ENCODE assay signal across 8 cellular contexts in genomic region chr7:44979481-44980392, GRCh38. TPM values are rescaled to one million over a fixed set of nuclear protein-coding genes. Genes with fewer than 3 reads are reported as not detected.
DNase-seq lines count a peak whose midpoint lies in the region; ATAC-seq and TF ChIP-seq lines count a peak whose summit lies in the region.

No MANE protein-coding gene starts in this region.

- H2BK120ac ChIP-seq in H9 (ENCODE audit: low read depth, low read length, poor library complexity, severe bottlenecking), result no peak overlapping the region

- TF ChIP-seq CTCF in H9 (conservative IDR thresholded peaks at IDR 0.05) (0 out of 3 replicates have a peak, but pooled peaks have one; percentile 12), nephron progenitor cell (IDR thresholded peaks at IDR 0.05) (no peak), neural progenitor cell (IDR thresholded peaks at IDR 0.05) (no peak), gastrocnemius medialis (IDR thresholded peaks at IDR 0.05 in 4 of 5, conservative IDR thresholded peaks at IDR 0.05 in 1 of 5) (no peak)

- in situ Hi-C loops in gastrocnemius medialis (cut with MboI; ENCODE audit: low sequenced_read_pairs in 4 of 4), result loop anchor here in 1 of 4 donors (10.0 kb wide), 1 partner anchor 135 kb away; the partner anchor contains the start of gene TBRG4

- H3K23me2 ChIP-seq in H9 (ENCODE audit: insufficient read length, low read depth, low read length, poor library complexity, severe bottlenecking), result no peaks in the 10 kb centered on the region

- H3K14ac ChIP-seq in H9 (ENCODE audit: insufficient read depth, low read length), result no peak overlapping the region

- intact Hi-C loops in gastrocnemius medialis (cut with DNase I; ENCODE audit: low total_unique reads), result no loop called here

- no peaks in the 10 kb centered on the region for H3K4me1 ChIP-seq in H9 (ENCODE audit: insufficient read depth, low read length)
- H3K4me1 ChIP-seq in neural progenitor cell, result peaks cover 7% of the 10 kb centered on the region
- peaks cover 0 to 3% of the 10 kb centered on the region in 2 donors for H3K4me1 ChIP-seq in gastrocnemius medialis

- H3K56ac ChIP-seq in H9 (ENCODE audit: insufficient read length, low read depth, low read length), result no peak overlapping the region

- no peak overlapping the region for H3T11ph ChIP-seq in H9 (ENCODE audit: low read length)

- peaks cover 33% of the 10 kb centered on the region for H3F3A ChIP-seq in neural progenitor cell (ENCODE audit: low read depth)

- H3K9me3 Mint-ChIP-seq in H9, result no peaks in the 10 kb centered on the region; a peak in 1 of 5 replicates
- H3K9me3 Mint-ChIP-seq in activated T-helper 17 cell treated with anti-CD3 and anti-CD28 coated beads, Interleukin-2, amount 50 U/mL, for 72 hours, result no peaks in the 10 kb centered on the region
- no peaks in the 10 kb centered on the region for H3K9me3 Mint-ChIP-seq in nephron progenitor cell
- H3K9me3 Mint-ChIP-seq in neural progenitor cell, result no peaks in the 10 kb centered on the region

- H4K91ac ChIP-seq in H9 (ENCODE audit: insufficient read length, low read depth, low read length), result no peak overlapping the region

- H2BK20ac ChIP-seq in H9 (ENCODE audit: low read depth, low read length, poor library complexity, severe bottlenecking), result no peak overlapping the region

- H3K4me2 ChIP-seq in H9 (ENCODE audit: insufficient read depth, insufficient read length, low read length) (no peak overlapping the region), neural progenitor cell (no peak overlapping the region)

- no peaks in the 10 kb centered on the region for H3K9me3 ChIP-seq in H9 (ENCODE audit: control insufficient read depth, low read depth, low read length)
- H3K9me3 ChIP-seq in neural progenitor cell (ENCODE audit: low read depth), result no peaks in the 10 kb centered on the region
- no peaks in the 10 kb centered on the region for H3K9me3 ChIP-seq in gastrocnemius medialis

- DNase-seq in GM03348 (ENCODE audit: low spot score) (peak; percentile 40), H9 (no peak), nephron progenitor cell (no peak), neural progenitor cell (ENCODE audit: low spot score) (no peak), NCI-H187 (lab: John Stamatoyannopoulos, UW) (no peak), gastrocnemius medialis (no peak)

- H3K18ac ChIP-seq in H9 (ENCODE audit: insufficient read length, low read depth, low read length), result no peak overlapping the region

- no peaks in the 10 kb centered on the region; the same call in 1 of the 2 replicates for H3K27me3 Mint-ChIP-seq in H9 (ENCODE audit: low read depth)
- H3K27me3 Mint-ChIP-seq in activated T-helper 17 cell treated with anti-CD3 and anti-CD28 coated beads, Interleukin-2, amount 50 U/mL, for 72 hours, result no peaks in the 10 kb centered on the region
- peaks cover 3% of the 10 kb centered on the region for H3K27me3 Mint-ChIP-seq in nephron progenitor cell (ENCODE audit: low read depth, poor library complexity)
- H3K27me3 Mint-ChIP-seq in neural progenitor cell (ENCODE audit: insufficient read depth, low read depth), result peaks cover 8% of the 10 kb centered on the region

- H4K8ac ChIP-seq in H9 (replicated peaks; ENCODE audit: insufficient read length, low read depth, low read length), result no peak overlapping the region

- H3K4ac ChIP-seq in H9 (ENCODE audit: low read depth, low read length), result no peak overlapping the region

- H4K5ac ChIP-seq in H9 (ENCODE audit: insufficient read length, low read depth, low read length), result no peak overlapping the region

- no peak overlapping the region for H2AFZ ChIP-seq in H9 (ENCODE audit: low read length)
- no peak overlapping the region for H2AFZ ChIP-seq in neural progenitor cell (replicated peaks)

- no peaks in the 10 kb centered on the region for H4K20me1 ChIP-seq in H9 (ENCODE audit: control insufficient read depth, insufficient read depth, insufficient read length)
- peaks cover 8% of the 10 kb centered on the region for H4K20me1 ChIP-seq in neural progenitor cell (ENCODE audit: low read depth)

- H3K4me3 ChIP-seq in neural progenitor cell (no peak overlapping the region), gastrocnemius medialis (no peak overlapping the region)

- TF ChIP-seq POLR2A in gastrocnemius medialis (IDR thresholded peaks at IDR 0.05), result no peak

- no peaks in the 10 kb centered on the region for H3K27me3 ChIP-seq in H9 (ENCODE audit: insufficient read depth, low read length)
- H3K27me3 ChIP-seq in neural progenitor cell, result no peaks in the 10 kb centered on the region
- no peaks in the 10 kb centered on the region for H3K27me3 ChIP-seq in gastrocnemius medialis

- H3K4me1 Mint-ChIP-seq in H9 (peaks cover 6% of the 10 kb centered on the region in 2 experiments), nephron progenitor cell (peaks cover 10% of the 10 kb centered on the region), neural progenitor cell (peaks cover 5% of the 10 kb centered on the region)
- H3K4me1 Mint-ChIP-seq in activated T-helper 17 cell treated with anti-CD3 and anti-CD28 coated beads, Interleukin-2, amount 50 U/mL, for 72 hours, result peaks cover 10% of the 10 kb centered on the region

- H2AK5ac ChIP-seq in H9 (ENCODE audit: insufficient read length, low read length), result no peak overlapping the region

- no peak overlapping the region for H2BK15ac ChIP-seq in H9 (ENCODE audit: low read depth, low read length)

- H3K4me3 Mint-ChIP-seq in H9 (no peak overlapping the region), nephron progenitor cell (no peak overlapping the region), neural progenitor cell (no peak overlapping the region)
- H3K4me3 Mint-ChIP-seq in activated T-helper 17 cell treated with anti-CD3 and anti-CD28 coated beads, Interleukin-2, amount 50 U/mL, for 72 hours, result peak overlapping the region; percentile 99

- H3K9ac ChIP-seq in H9 (ENCODE audit: extremely low read depth, insufficient read length, low read length) (no peak overlapping the region), neural progenitor cell (no peak overlapping the region)

- H3K27ac ChIP-seq in H9 (ENCODE audit: insufficient read length, low read depth, low read length) (no peak overlapping the region), neural progenitor cell (no peak overlapping the region), gastrocnemius medialis (peak overlapping the region in 1 of 4 donors; percentile 8)

- H2BK12ac ChIP-seq in H9 (ENCODE audit: insufficient read length, low read depth, low read length), result no peak overlapping the region

- no peak overlapping the region for H2BK5ac ChIP-seq in H9 (ENCODE audit: insufficient read length, low read length)

- no peaks in the 10 kb centered on the region; the same call in 1 of the 2 replicates for H3K79me2 ChIP-seq in H9 (ENCODE audit: insufficient read depth, low read length)
- H3K79me2 ChIP-seq in neural progenitor cell (ENCODE audit: low read depth), result peaks cover 11% of the 10 kb centered on the region

- H3K23ac ChIP-seq in H9 (ENCODE audit: insufficient read length, low read depth, low read length), result no peak overlapping the region

- no peak for ATAC-seq in activated T-helper 17 cell treated with anti-CD3 and anti-CD28 coated beads, Interleukin-2, amount 50 U/mL, for 72 hours (replicated peaks)
- ATAC-seq in HG03469 (IDR thresholded peaks at IDR 0.05; ENCODE audit: unreplicated experiment) (no peak), gastrocnemius medialis (no peak)

- H3K36me3 ChIP-seq in neural progenitor cell (peaks cover 7% of the 10 kb centered on the region), gastrocnemius medialis (peaks cover 2 to 38% of the 10 kb centered on the region in 2 donors)

- H3K36me3 Mint-ChIP-seq in H9 (ENCODE audit: insufficient read depth in 1 of 3, low read depth in 3 of 3), result peaks cover 24 to 62% (median 24%) of the 10 kb centered on the region in 3 experiments
- H3K36me3 Mint-ChIP-seq in activated T-helper 17 cell treated with anti-CD3 and anti-CD28 coated beads, Interleukin-2, amount 50 U/mL, for 72 hours (ENCODE audit: low read depth), result peaks cover 100% of the 10 kb centered on the region
- peaks cover 25% of the 10 kb centered on the region for H3K36me3 Mint-ChIP-seq in nephron progenitor cell (ENCODE audit: low read depth)
- H3K36me3 Mint-ChIP-seq in neural progenitor cell, result peaks cover 26% of the 10 kb centered on the region

- H3K79me1 ChIP-seq in H9 (ENCODE audit: insufficient read depth, low read depth, low read length, poor library complexity, severe bottlenecking), result peaks cover 4% of the 10 kb centered on the region

- 0 out of 7 replicates have a peak overlapping the region, but pooled peaks of 2 of the 3 experiments have one; percentile 65 to 66 for H3K27ac Mint-ChIP-seq in H9
- H3K27ac Mint-ChIP-seq in activated T-helper 17 cell treated with anti-CD3 and anti-CD28 coated beads, Interleukin-2, amount 50 U/mL, for 72 hours, result peak overlapping the region; percentile 95
- peak overlapping the region; percentile 55 for H3K27ac Mint-ChIP-seq in nephron progenitor cell
- H3K27ac Mint-ChIP-seq in neural progenitor cell, result no peak overlapping the region

- no CpG with 5 or more reads among the region's 8 CpGs for WGBS in H9 (ENCODE audit: extremely low coverage, insufficient read length, low lambda C conversion rate)

RNA-seq across cellular contexts. Expression of gene MYO1G, which starts 0.9 kb away (rescaled TPM):
- 0.55 and 0.57 TPM in 2 replicates for total RNA-seq in H9 (2021)
- 100 to 1,000 TPM; 316 to 649 TPM for total RNA-seq in activated T-helper 17 cell treated with anti-CD3 and anti-CD28 coated beads, Interleukin-2, amount 50 U/mL, for 72 hours
- 0.03 TPM in 1 of 2 replicates, not detected in the other for total RNA-seq in neural progenitor cell (ENCODE audit: low replicate concordance)
- total RNA-seq in gastrocnemius medialis, result 1 to 10 TPM in 2 of 4 donors, under 1 TPM in 1, not detected in 1; 0.61 to 1.4 (median 1.3) TPM

RNA-seq across cellular contexts. Expression of gene CCM2, which starts 20.3 kb away (rescaled TPM):
- total RNA-seq in H9 (2021) (30.4 and 30.5 TPM in 2 replicates), neural progenitor cell (ENCODE audit: low replicate concordance) (21.8 and 37.5 TPM in 2 replicates), gastrocnemius medialis (10 to 100 TPM; 37.7 to 61.8 (median 47.4) TPM)
- 10 to 100 TPM; 69.8 to 79.3 TPM for total RNA-seq in activated T-helper 17 cell treated with anti-CD3 and anti-CD28 coated beads, Interleukin-2, amount 50 U/mL, for 72 hours

Comparison
In these comparisons a context has a peak if more than half of its experiments do, and no peak if none do; other contexts are left out.
1. RNA of gene MYO1G, which starts 0.9 kb away (total RNA-seq): 316 to 649 TPM in activated T-helper 17 cell treated with anti-CD3 and anti-CD28 coated beads, Interleukin-2, amount 50 U/mL, for 72 hours; 0.61 to 1.4 TPM in gastrocnemius medialis, 0.55 to 0.57 TPM in H9 and 0.03 TPM in neural progenitor cell; every median in the first group is over 100 times any median in the second.